In genomic region chr9:125169889-125170288, GRCh38 we compare ENCODE assay signal across 29 cellular contexts.
"Had no signal": no experiment of that assay in that cellular context is flagged by ENCODE, and none has a peak within 500 bp of the region (broad histone marks: within the 10 kb centered on the region; RNA-seq: fewer than 3 reads in every experiment).

No MANE protein-coding gene starts in this region.

- H3K9me3 Mint-ChIP-seq: immature natural killer cell; mesothelial cell of epicardium; naive B cell; natural killer cell; nephron progenitor cell; neural progenitor cell; stimulated activated effector memory CD8-positive, alpha-beta T cell treated with anti-CD3 and anti-CD28 coated beads, Interleukin-12 subunit alpha, Interleukin-12 subunit beta, amount 100 ng/mL, for 72 hours; stimulated activated naive CD8-positive, alpha-beta T cell treated with anti-CD3 and anti-CD28 coated beads, Interleukin-15, Interleukin-2, amounts not matched to agents 100 ng/mL and 50 ng/mL, for 24 hours had no signal

- H3K27ac ChIP-seq: left ventricle myocardium inferior, neural progenitor cell, neutrophil, pancreas, prostate gland, skin epidermis, spleen, suprapubic skin, thoracic aorta, upper lobe of right lung had no signal

- H2AFZ ChIP-seq: neural progenitor cell had no signal

- ATAC-seq: natural killer cell; pancreas; right cardiac atrium; sciatic nerve; stimulated activated effector memory CD8-positive, alpha-beta T cell treated with anti-CD3 and anti-CD28 coated beads, Interleukin-12 subunit alpha, Interleukin-12 subunit beta, amount 100 ng/mL, for 72 hours; upper lobe of right lung had no signal

- H3K4me3 Mint-ChIP-seq: immature natural killer cell; mesothelial cell of epicardium; naive B cell; natural killer cell; nephron progenitor cell; neural progenitor cell; stimulated activated effector memory CD8-positive, alpha-beta T cell treated with anti-CD3 and anti-CD28 coated beads, Interleukin-12 subunit alpha, Interleukin-12 subunit beta, amount 100 ng/mL, for 72 hours; stimulated activated naive CD8-positive, alpha-beta T cell treated with anti-CD3 and anti-CD28 coated beads, Interleukin-15, Interleukin-2, amounts not matched to agents 100 ng/mL and 50 ng/mL, for 24 hours had no signal

- H3K27me3 ChIP-seq: neural progenitor cell, neutrophil, pancreas, spleen, suprapubic skin, tibial artery, upper lobe of right lung had no signal

- H3K27ac Mint-ChIP-seq: nephron progenitor cell; neural progenitor cell; stimulated activated effector memory CD8-positive, alpha-beta T cell treated with anti-CD3 and anti-CD28 coated beads, Interleukin-12 subunit alpha, Interleukin-12 subunit beta, amount 100 ng/mL, for 72 hours; stimulated activated naive CD8-positive, alpha-beta T cell treated with anti-CD3 and anti-CD28 coated beads, Interleukin-15, Interleukin-2, amounts not matched to agents 100 ng/mL and 50 ng/mL, for 24 hours had no signal

- H3K4me3 ChIP-seq: left ventricle myocardium inferior, lung, neural progenitor cell, pancreas, prostate gland, skin epidermis, spleen, suprapubic skin, thoracic aorta, tibial artery, upper lobe of right lung had no signal

- H3K4me1 ChIP-seq: neural progenitor cell, prostate gland had no signal

- H3K4me1 Mint-ChIP-seq: nephron progenitor cell, neural progenitor cell had no signal

- H3K36me3 Mint-ChIP-seq: natural killer cell had no signal

- H3K36me3 ChIP-seq: prostate gland, thoracic aorta had no signal

- H3K27me3 Mint-ChIP-seq: naive B cell; stimulated activated naive CD8-positive, alpha-beta T cell treated with anti-CD3 and anti-CD28 coated beads, Interleukin-15, Interleukin-2, amounts not matched to agents 100 ng/mL and 50 ng/mL, for 24 hours had no signal

- H3K4me2 ChIP-seq: neural progenitor cell had no signal

- DNase-seq: hypothalamus; immature natural killer cell; islet precursor cell; left ventricle myocardium inferior; mesendoderm; naive B cell; natural killer cell; nephron progenitor cell; occipital lobe; posterior cingulate gyrus; retina; right cardiac atrium; spleen; stimulated activated CD4-positive, alpha-beta T cell treated with anti-CD3 and anti-CD28 coated beads, Interleukin-4, amount 100 ng/mL, for 24 hours; stimulated activated naive CD4-positive, alpha-beta T cell; tibial artery; upper lobe of right lung had no signal
